In the genomic region with DNA sequence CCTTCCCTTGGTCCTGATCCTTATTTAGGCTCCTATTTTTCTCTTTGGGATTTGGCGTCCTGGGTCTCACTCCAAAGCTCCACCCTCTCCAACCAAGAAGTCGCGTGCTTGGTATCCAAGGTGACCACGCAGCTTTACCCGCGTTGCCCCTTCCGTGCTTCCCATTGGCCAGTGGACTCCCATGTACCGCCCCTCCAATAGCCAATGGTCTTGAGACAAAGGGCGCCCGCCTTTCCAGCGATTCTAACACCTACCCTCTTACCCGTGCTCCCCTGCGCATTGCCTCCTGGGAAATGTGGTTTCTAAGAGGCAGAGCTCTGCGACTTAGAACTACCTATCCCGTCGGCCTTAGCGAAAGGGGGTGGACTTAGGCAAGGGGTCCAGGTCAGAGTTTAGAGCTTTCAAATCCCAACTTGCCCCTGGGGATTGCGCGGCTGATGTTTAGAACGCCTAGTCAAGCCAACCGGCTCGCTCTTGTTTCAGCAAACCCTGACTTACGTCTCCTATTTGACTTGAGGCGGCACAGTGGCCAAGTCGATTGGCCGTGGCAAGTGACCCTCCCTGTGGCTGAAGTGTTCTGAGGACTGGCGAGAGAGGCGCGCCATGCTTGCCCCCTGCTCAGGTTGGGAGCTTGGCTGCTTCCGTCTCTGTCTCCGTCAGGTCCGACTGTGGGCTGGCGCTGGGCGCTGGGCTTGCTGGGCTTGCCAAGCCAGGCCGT, we compare ENCODE assay signal across 8 cellular contexts. TPM values are rescaled to one million over a fixed set of nuclear protein-coding genes. Genes with fewer than 3 reads are reported as not detected.
DNase-seq lines count a peak whose midpoint lies in the region; ATAC-seq and TF ChIP-seq lines count a peak whose summit lies in the region.
"Not testable (repeated sequence)": the region's sequence is repeated elsewhere in the genome, so short reads cannot be mapped to it uniquely, and the experiment has no call there.

TSS of gene FAM185A (plus strand) at position 395 of the 718 bp plus-strand sequence. CDS start at position 604, 209 bp downstream.

- not testable (repeated sequence) for H3K79me2 ChIP-seq in Loucy (ENCODE audit: insufficient read depth, low read length)

- H3K27ac ChIP-seq in RWPE2 (ENCODE audit: poor library complexity, severe bottlenecking) = peak within 1 kb of the TSS; percentile 39

- not testable (repeated sequence) for H3K9me3 ChIP-seq in Loucy (ENCODE audit: insufficient read depth, low read depth, low read length); RWPE2 (ENCODE audit: severe bottlenecking)

- H3K27ac Mint-ChIP-seq in natural killer cell = peak within 1 kb of the TSS; percentile 85 to 91

- H3K9ac ChIP-seq in Loucy (ENCODE audit: low read depth, low read length, poor library complexity, severe bottlenecking) = peak within 1 kb of the TSS; percentile 72

- H3F3A ChIP-seq in Loucy (ENCODE audit: low read depth) = not testable (repeated sequence)

- H3K36me3 Mint-ChIP-seq in natural killer cell = not testable (repeated sequence)

- H3K36me3 ChIP-seq in H7 (replicated peaks; ENCODE audit: control insufficient read depth, insufficient read depth, low read length); Loucy (ENCODE audit: insufficient read depth, low read length); RWPE2 (ENCODE audit: low read depth): not testable (repeated sequence)

- H4K20me1 ChIP-seq in Loucy (ENCODE audit: insufficient read depth, low read length, poor library complexity, severe bottlenecking) = not testable (repeated sequence)

- H3K27me3 Mint-ChIP-seq in natural killer cell (ENCODE audit: low read depth in 2 of 2) = not testable (repeated sequence)

- DNase-seq in ELR (ENCODE audit: low read depth) (peak; percentile 99), H7 (peak; percentile 89), RWPE2 (ENCODE audit: low spot score) (peak; percentile 99), fibroblast of pulmonary artery (ENCODE audit: low read depth) (peak; percentile 99), natural killer cell (peak; percentile 83)
- DNase-seq in activated effector memory CD4-positive, alpha-beta T cell treated with Interleukin-2 at 50 U/mL for 16 hours = peak; percentile 90
- DNase-seq in stimulated activated naive CD4-positive, alpha-beta T cell (lab: John Stamatoyannopoulos, UW) = peak; percentile 82 to 97 (median 93)

- H3K9me2 ChIP-seq in Loucy (replicated peaks; ENCODE audit: low read depth, low read length) = not testable (repeated sequence)

- peak within 1 kb of the TSS; percentile 75 for H3K4me2 ChIP-seq in Loucy (ENCODE audit: low read depth, low read length, poor library complexity, severe bottlenecking)

- peak within 1 kb of the TSS; percentile 82 for H3K4me3 Mint-ChIP-seq in natural killer cell

- TF ChIP-seq CTCF in Loucy (conservative IDR thresholded peaks at IDR 0.05; ENCODE audit: low read length); RWPE2 (IDR thresholded peaks at IDR 0.05; ENCODE audit: poor library complexity, severe bottlenecking); fibroblast of pulmonary artery (IDR thresholded peaks at IDR 0.05; ENCODE audit: low read length, missing control alignments); natural killer cell (IDR thresholded peaks at IDR 0.05): not testable (repeated sequence)

- H2AFZ ChIP-seq in Loucy (ENCODE audit: low read length) = peak within 1 kb of the TSS; percentile 89

- intact Hi-C loops in natural killer cell (cut with micrococcal nuclease) = loop anchor here (2.0 kb wide), 1 partner anchor 326 kb away; the partner anchor contains the start of genes ARMC10 and FBXL13

- ATAC-seq in RWPE2 (ENCODE audit: low read depth) (peak; percentile 97), natural killer cell (peak; percentile 97 to 100 (median 97))

- H3K4me1 Mint-ChIP-seq in natural killer cell = not testable (repeated sequence)

- peak within 1 kb of the TSS; percentile 66 for H3K4me3 ChIP-seq in H7 (ENCODE audit: insufficient read depth, low read depth, low read length)
- peak within 1 kb of the TSS; percentile 79 for H3K4me3 ChIP-seq in Loucy (ENCODE audit: low read length, poor library complexity, severe bottlenecking)
- peak within 1 kb of the TSS; percentile 44 for H3K4me3 ChIP-seq in RWPE2 (ENCODE audit: severe bottlenecking)
- H3K4me3 ChIP-seq in fibroblast of pulmonary artery (replicated peaks; ENCODE audit: low read depth, low read length) = peak within 1 kb of the TSS; percentile 60

- H3K4me1 ChIP-seq in Loucy (ENCODE audit: insufficient read depth, low read length, poor library complexity, severe bottlenecking); RWPE2 (ENCODE audit: insufficient read depth, poor library complexity, severe bottlenecking): not testable (repeated sequence)

- not testable (repeated sequence) for H3K9me3 Mint-ChIP-seq in natural killer cell

- H3K27me3 ChIP-seq in H7 (ENCODE audit: control insufficient read depth, insufficient read depth, low read length); Loucy (ENCODE audit: insufficient read depth, low read length, poor library complexity, severe bottlenecking); RWPE2 (ENCODE audit: insufficient read depth, poor library complexity, severe bottlenecking): not testable (repeated sequence)

RNA-seq across cellular contexts. Expression of gene FAM185A, which starts in this region (rescaled TPM):
- total RNA-seq in H7 (2014; rRNA removed; shearing (Covaris generic)) = 3.5 and 5.1 TPM in 2 replicates
- total RNA-seq in natural killer cell = 1 to 10 TPM; 5.8 to 8.9 (median 5.9) TPM

Comparison
In these comparisons a context has a peak if more than half of its experiments do, and no peak if none do; other contexts are left out.
1. Peak in every context shown above with its lines: DNase-seq, ATAC-seq, H3K4me3 ChIP-seq and H3K27ac ChIP-seq.